Comparison of ENCODE assay signal across 1 cellular context in the genomic region with DNA sequence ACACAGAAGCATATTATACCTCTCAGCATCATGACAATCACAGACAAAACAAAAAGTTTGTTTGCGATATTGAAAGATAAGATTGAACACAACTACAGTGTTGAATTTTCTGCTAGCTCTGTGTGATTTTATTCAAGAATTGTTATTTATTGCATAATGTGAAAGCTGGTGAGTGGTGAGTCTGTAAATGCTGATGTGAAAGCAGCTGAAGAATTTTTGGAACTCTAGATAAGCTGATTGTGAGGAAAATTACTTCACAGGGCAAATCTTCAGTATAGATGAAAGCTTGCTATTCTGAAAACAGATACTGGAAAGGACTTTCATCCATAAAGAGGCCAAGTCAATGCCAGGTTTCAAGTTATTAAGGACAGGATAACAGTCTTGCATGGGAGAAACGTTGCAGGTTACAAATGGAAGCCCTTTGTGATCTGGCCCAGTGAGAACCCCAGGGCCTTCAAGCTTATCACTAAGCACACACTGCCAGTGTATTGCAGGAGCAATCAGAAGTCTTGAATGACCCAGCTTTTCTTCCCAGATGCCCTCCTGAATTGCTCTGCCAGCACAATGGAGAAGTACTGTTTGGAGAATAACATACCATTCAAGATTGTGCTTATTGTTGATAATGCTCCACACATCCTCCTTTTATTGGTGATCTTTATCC.
TF ChIP-seq lines count a peak whose summit lies in the region.

No MANE protein-coding gene starts in this region.

TF ChIP-seq in HepG2, 621 proteins besides CTCF, POLR2A, EP300 and RAD21:
- TF ChIP-seq, protein P1, sequence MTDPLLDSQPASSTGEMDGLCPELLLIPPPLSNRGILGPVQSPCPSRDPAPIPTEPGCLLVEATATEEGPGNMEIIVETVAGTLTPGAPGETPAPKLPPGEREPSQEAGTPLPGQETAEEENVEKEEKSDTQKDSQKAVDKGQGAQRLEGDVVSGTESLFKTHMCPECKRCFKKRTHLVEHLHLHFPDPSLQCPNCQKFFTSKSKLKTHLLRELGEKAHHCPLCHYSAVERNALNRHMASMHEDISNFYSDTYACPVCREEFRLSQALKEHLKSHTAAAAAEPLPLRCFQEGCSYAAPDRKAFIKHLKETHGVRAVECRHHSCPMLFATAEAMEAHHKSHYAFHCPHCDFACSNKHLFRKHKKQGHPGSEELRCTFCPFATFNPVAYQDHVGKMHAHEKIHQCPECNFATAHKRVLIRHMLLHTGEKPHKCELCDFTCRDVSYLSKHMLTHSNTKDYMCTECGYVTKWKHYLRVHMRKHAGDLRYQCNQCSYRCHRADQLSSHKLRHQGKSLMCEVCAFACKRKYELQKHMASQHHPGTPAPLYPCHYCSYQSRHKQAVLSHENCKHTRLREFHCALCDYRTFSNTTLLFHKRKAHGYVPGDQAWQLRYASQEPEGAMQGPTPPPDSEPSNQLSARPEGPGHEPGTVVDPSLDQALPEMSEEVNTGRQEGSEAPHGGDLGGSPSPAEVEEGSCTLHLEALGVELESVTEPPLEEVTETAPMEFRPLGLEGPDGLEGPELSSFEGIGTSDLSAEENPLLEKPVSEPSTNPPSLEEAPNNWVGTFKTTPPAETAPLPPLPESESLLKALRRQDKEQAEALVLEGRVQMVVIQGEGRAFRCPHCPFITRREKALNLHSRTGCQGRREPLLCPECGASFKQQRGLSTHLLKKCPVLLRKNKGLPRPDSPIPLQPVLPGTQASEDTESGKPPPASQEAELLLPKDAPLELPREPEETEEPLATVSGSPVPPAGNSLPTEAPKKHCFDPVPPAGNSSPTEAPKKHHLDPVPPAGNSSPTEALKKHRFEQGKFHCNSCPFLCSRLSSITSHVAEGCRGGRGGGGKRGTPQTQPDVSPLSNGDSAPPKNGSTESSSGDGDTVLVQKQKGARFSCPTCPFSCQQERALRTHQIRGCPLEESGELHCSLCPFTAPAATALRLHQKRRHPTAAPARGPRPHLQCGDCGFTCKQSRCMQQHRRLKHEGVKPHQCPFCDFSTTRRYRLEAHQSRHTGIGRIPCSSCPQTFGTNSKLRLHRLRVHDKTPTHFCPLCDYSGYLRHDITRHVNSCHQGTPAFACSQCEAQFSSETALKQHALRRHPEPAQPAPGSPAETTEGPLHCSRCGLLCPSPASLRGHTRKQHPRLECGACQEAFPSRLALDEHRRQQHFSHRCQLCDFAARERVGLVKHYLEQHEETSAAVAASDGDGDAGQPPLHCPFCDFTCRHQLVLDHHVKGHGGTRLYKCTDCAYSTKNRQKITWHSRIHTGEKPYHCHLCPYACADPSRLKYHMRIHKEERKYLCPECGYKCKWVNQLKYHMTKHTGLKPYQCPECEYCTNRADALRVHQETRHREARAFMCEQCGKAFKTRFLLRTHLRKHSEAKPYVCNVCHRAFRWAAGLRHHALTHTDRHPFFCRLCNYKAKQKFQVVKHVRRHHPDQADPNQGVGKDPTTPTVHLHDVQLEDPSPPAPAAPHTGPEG (CRISPR knock-in tag; IDR thresholded peaks at IDR 0.05) = no peak
- TF ChIP-seq HDAC2 (CRISPR knock-in tag; IDR thresholded peaks at IDR 0.05) (no peak), SAFB2 (CRISPR knock-in tag; IDR thresholded peaks at IDR 0.05; ENCODE audit: borderline replicate concordance, low read depth) (no peak), NR2C2 (CRISPR knock-in tag; IDR thresholded peaks at IDR 0.05; ENCODE audit: borderline replicate concordance) (no peak), ZNF460 (CRISPR knock-in tag; IDR thresholded peaks at IDR 0.05; ENCODE audit: borderline replicate concordance) (no peak), YEATS4 (CRISPR knock-in tag; IDR thresholded peaks at IDR 0.05; ENCODE audit: borderline replicate concordance) (no peak)
